22 cellular contexts compared by ENCODE assay signal in genomic region chr2:123434681-123435080, GRCh38.
DNase-seq lines count a peak whose midpoint lies in the region; FAIRE-seq lines count a peak whose summit lies in the region.
"Had no signal": no experiment of that assay in that cellular context is flagged by ENCODE, and none has a peak within 500 bp of the region (broad histone marks: within the 10 kb centered on the region; RNA-seq: fewer than 3 reads in every experiment).

No MANE protein-coding gene starts in this region.

- peak; percentile 43 for FAIRE-seq in endometrium (lab: Jason Lieb, UNC)
- FAIRE-seq: A204.1, D721Med, GM12878, GM12892, GM19239 had no signal

- peak; percentile 26 for DNase-seq in fibroblast of the conjunctiva (ENCODE audit: low read depth)
- DNase-seq in left kidney (ENCODE audit: low read depth, low spot score), result peak; percentile 54
- DNase-seq in D341Med (ENCODE audit: low spot score), result no peak
- no peak for DNase-seq in EL
- DNase-seq in glomerular visceral epithelial cell (ENCODE audit: extremely low spot score), result no peak
- DNase-seq in OCI-M2 (lab: John Stamatoyannopoulos, UW; ENCODE audit: unreplicated experiment), result no peak
- DNase-seq: 8988T; ACHN; BE2C; C1 segment of cervical spinal cord; CD4-positive, alpha-beta memory T cell; CD4-positive, CD25-positive, alpha-beta regulatory T cell; CD8-positive, alpha-beta memory T cell; COR-L47; DMS79 treated with DMSO at 0.1 percent for 48 hours; GDM1 had no signal

Comparison
In these comparisons a context has a peak if more than half of its experiments do, and no peak if none do; other contexts are left out.
1. DNase-seq: peak in fibroblast of the conjunctiva (single experiment) and left kidney (single experiment); none in D341Med (single experiment), EL (single experiment), glomerular visceral epithelial cell (single experiment) and OCI-M2 (single experiment).